Comparison of ENCODE assay signal across 22 cellular contexts in the genomic region with DNA sequence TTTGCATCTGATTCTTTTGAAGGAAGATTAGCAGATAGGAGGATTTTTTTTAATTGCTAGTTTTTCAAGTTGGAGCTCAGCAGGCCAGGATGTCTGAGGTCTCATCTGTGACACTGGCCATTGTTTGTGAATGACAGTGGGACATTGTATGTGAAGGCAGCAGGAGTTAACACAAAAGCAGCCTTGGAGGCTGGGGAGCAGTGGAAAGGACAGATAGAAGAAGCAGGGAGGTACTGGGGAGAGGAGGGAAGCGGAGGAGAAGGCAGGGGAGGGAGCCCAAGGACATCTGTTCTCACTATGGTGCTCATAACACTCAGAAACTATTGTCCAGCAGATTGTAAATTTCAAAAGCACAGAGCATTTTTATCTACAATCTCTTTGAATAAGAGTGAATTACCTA.
"Had no signal": no experiment of that assay in that cellular context is flagged by ENCODE, and none has a peak within 500 bp of the region (broad histone marks: within the 10 kb centered on the region; RNA-seq: fewer than 3 reads in every experiment).

No MANE protein-coding gene starts in this region.

- H3K9me3 ChIP-seq: MG63, SJSA1 had no signal

- H3K36me3 Mint-ChIP-seq: activated CD4-positive, alpha-beta memory T cell treated with anti-CD3 and anti-CD28 coated beads for 36 hours; activated naive CD8-positive, alpha-beta T cell; brain had no signal

- H3K27ac ChIP-seq: SJSA1 had no signal

- H3K4me1 Mint-ChIP-seq: activated CD4-positive, alpha-beta T cell treated with anti-CD3 and anti-CD28 coated beads, Interleukin-2, amount 10 ng/mL, durations not matched to agents 7 days and 5 days had no signal

- H3K9me3 Mint-ChIP-seq: activated CD4-positive, alpha-beta memory T cell treated with anti-CD3 and anti-CD28 coated beads for 36 hours; activated naive CD4-positive, alpha-beta T cell treated with anti-CD3 and anti-CD28 coated beads for 36 hours; activated T-cell treated with anti-CD3 and anti-CD28 coated beads, Interleukin-2, amount 50 U/mL, for 4 hours; T-helper 1 cell treated with Interleukin-12 subunit alpha and Interleukin-12 subunit beta and Interleukin-4 antibody, amounts not matched to agents 30 μg/mL and 1 μg/mL, for 36 hours had no signal

- H3K4me3 ChIP-seq: MG63, SJSA1 had no signal

- ATAC-seq: activated T-cell treated with anti-CD3 and anti-CD28 coated beads, Interleukin-2, amount 50 U/mL, for 4 hours; SK-N-SH treated with all-trans-retinoic acid at 6 μM for 48 hours had no signal

- H3K4me3 Mint-ChIP-seq: activated CD4-positive, alpha-beta memory T cell treated with anti-CD3 and anti-CD28 coated beads for 36 hours; activated CD4-positive, alpha-beta T cell treated with anti-CD3 and anti-CD28 coated beads, Interleukin-2, amount 10 ng/mL, durations not matched to agents 7 days and 5 days; activated naive CD4-positive, alpha-beta T cell treated with anti-CD3 and anti-CD28 coated beads for 36 hours; activated naive CD8-positive, alpha-beta T cell; activated T-cell treated with anti-CD3 and anti-CD28 coated beads, Interleukin-2, amount 50 U/mL, for 4 hours; brain; T-helper 1 cell treated with Interleukin-12 subunit alpha and Interleukin-12 subunit beta and Interleukin-4 antibody, amounts not matched to agents 30 μg/mL and 1 μg/mL, for 36 hours had no signal

- H3K27me3 ChIP-seq: MG63, SJSA1 had no signal

- H3K4me1 ChIP-seq: SJSA1 had no signal

- H3K36me3 ChIP-seq: MG63, SJSA1 had no signal

- H3K27me3 Mint-ChIP-seq: activated CD4-positive, alpha-beta memory T cell treated with anti-CD3 and anti-CD28 coated beads for 36 hours; activated naive CD8-positive, alpha-beta T cell had no signal

- H3K27ac Mint-ChIP-seq: activated CD4-positive, alpha-beta memory T cell treated with anti-CD3 and anti-CD28 coated beads for 36 hours; activated CD4-positive, alpha-beta T cell treated with anti-CD3 and anti-CD28 coated beads, Interleukin-2, amount 10 ng/mL, durations not matched to agents 7 days and 5 days; activated naive CD4-positive, alpha-beta T cell treated with anti-CD3 and anti-CD28 coated beads for 36 hours; activated naive CD8-positive, alpha-beta T cell; T-helper 1 cell treated with Interleukin-12 subunit alpha and Interleukin-12 subunit beta and Interleukin-4 antibody, amounts not matched to agents 30 μg/mL and 1 μg/mL, for 36 hours had no signal

- DNase-seq: activated CD4-positive, alpha-beta memory T cell treated with anti-CD3 and anti-CD28 coated beads for 36 hours; activated CD4-positive, alpha-beta T cell treated with anti-CD3 and anti-CD28 coated beads, Interleukin-2, amount 10 ng/mL, durations not matched to agents 7 days and 5 days; activated CD8-positive, alpha-beta memory T cell treated with anti-CD3 and anti-CD28 coated beads for 24 hours; activated effector memory CD4-positive, alpha-beta T cell treated with anti-CD3 and anti-CD28 coated beads, Interleukin-2, amount 50 U/mL, for 16 hours; activated naive CD4-positive, alpha-beta T cell treated with anti-CD3 and anti-CD28 coated beads for 36 hours; activated T-cell treated with anti-CD3 and anti-CD28 coated beads, Interleukin-2, amount 50 U/mL, for 4 hours; MG63; MV-4-11; NCI-H1092 treated with DMSO at 0.1 percent for 48 hours; NCI-H1436; NCI-H1694 treated with DMSO at 0.1 percent for 48 hours; NCI-H2029 treated with DMSO at 0.1 percent for 48 hours; NCI-H345; NCI-H510A; NCI-H526 treated with DMSO at 0.1 percent for 48 hours; NK-92 treated with Interleukin-12 subunit alpha and Interleukin-12 subunit beta, amount 100 ng/mL, for 24 hours; SHP77 had no signal
